ENCODE assay signal across 8 cellular contexts in genomic region chr1:63691672-63692425, GRCh38.
DNase-seq lines count a peak whose midpoint lies in the region; ATAC-seq and TF ChIP-seq lines count a peak whose summit lies in the region.

No MANE protein-coding gene starts in this region.

- no peaks in the 10 kb centered on the region for H3K9me3 ChIP-seq in adrenal gland (replicated peaks in 1 of 3)
- no peaks in the 10 kb centered on the region for H3K9me3 ChIP-seq in heart right ventricle

- no peak overlapping the region for H3K4me3 ChIP-seq in adrenal gland
- H3K4me3 ChIP-seq in heart right ventricle: no peak overlapping the region

- H3K4me1 ChIP-seq in adrenal gland (replicated peaks in 1 of 2) (peaks cover 0 to 4% of the 10 kb centered on the region in 2 donors), heart right ventricle (peaks cover 3 to 18% (median 9%) of the 10 kb centered on the region in 9 donors)

- no peak for TF ChIP-seq POLR2A in adrenal gland (IDR thresholded peaks at IDR 0.05)

- ATAC-seq in GM18519 (IDR thresholded peaks at IDR 0.05; ENCODE audit: low FRiP score, unreplicated experiment) (peak; percentile 41), HG03469 (IDR thresholded peaks at IDR 0.05; ENCODE audit: unreplicated experiment) (peak; percentile 56), heart right ventricle (peak; percentile 69 to 93 (median 87)), GM18517 (IDR thresholded peaks at IDR 0.05; ENCODE audit: unreplicated experiment) (no peak)

- H3K36me3 ChIP-seq in adrenal gland (replicated peaks in 1 of 2) (no peaks in the 10 kb centered on the region), heart right ventricle (no peaks in the 10 kb centered on the region)

- H3K9me3 Mint-ChIP-seq in CD14-positive monocyte: no peaks in the 10 kb centered on the region

- H3K27me3 Mint-ChIP-seq in CD14-positive monocyte (ENCODE audit: low read depth in 3 of 3): peaks cover 2 to 5% (median 3%) of the 10 kb centered on the region in 3 donors

- H3K4me3 Mint-ChIP-seq in CD14-positive monocyte: no peak overlapping the region

- WGBS in adrenal gland, 4 donors: 14 to 17% (median 15%) methylated on average over 7 of the region's 7 CpGs
- WGBS in heart right ventricle, 2 donors: 12 to 13% methylated on average over 7 of the region's 7 CpGs

- TF ChIP-seq CTCF in CD14-positive monocyte (IDR thresholded peaks at IDR 0.05) (peak; percentile 61), adrenal gland (IDR thresholded peaks at IDR 0.05) (peak; percentile 61 to 84 (median 80)), heart right ventricle (IDR thresholded peaks at IDR 0.05) (peak; percentile 40 to 80 (median 75))

- H3K27me3 ChIP-seq in adrenal gland (no peaks in the 10 kb centered on the region), heart right ventricle (no peaks in the 10 kb centered on the region)

- DNase-seq in CD14-positive monocyte (ENCODE audit: low spot score) (no peak), NCI-H526 (lab: John Stamatoyannopoulos, UW) (peak; percentile 58 to 75), adrenal gland (peak; percentile 57 to 79 (median 64)), heart right ventricle (peak in 1 of 2 donors; percentile 65), pulmonary artery endothelial cell (ENCODE audit: low read depth, low spot score) (peak; percentile 71)

- no peaks in the 10 kb centered on the region for H3K36me3 Mint-ChIP-seq in CD14-positive monocyte

- H3K27ac Mint-ChIP-seq in CD14-positive monocyte: no peak overlapping the region

- H3K4me1 Mint-ChIP-seq in CD14-positive monocyte: no peaks in the 10 kb centered on the region

- H3K27ac ChIP-seq in adrenal gland (no peak overlapping the region), heart right ventricle (peak overlapping the region in 6 of 10 donors; percentile 2 to 67 (median 28))

- intact Hi-C loops in CD14-positive monocyte (cut with micrococcal nuclease): no loop called here
- intact Hi-C loops in adrenal gland (cut with DNase I): loop anchor here (5.0 to 10.0 kb wide), 2 partner anchors 443 to 550 kb away; no protein-coding TSS in a partner anchor
- intact Hi-C loops in heart right ventricle (cut with DNase I): loop anchor here in 8 of 10 donors (1.0 to 10.0 kb wide), 11 partner anchors 173 to 555 kb away; no protein-coding TSS in a partner anchor

Comparison
In these comparisons a context has a peak if more than half of its experiments do, and no peak if none do; other contexts are left out.
1. H3K27ac ChIP-seq: peak in heart right ventricle (6 of 10); none in adrenal gland (0 of 5).
2. intact Hi-C loops: an anchor here in adrenal gland (5.0 to 10.0 kb wide) and heart right ventricle (1.0 to 10.0 kb wide); none called in CD14-positive monocyte.
3. Peak in every context shown above with its lines, with median percentiles within 50 percentile points of each other: CTCF ChIP-seq.